11 cellular contexts compared by ENCODE assay signal in the genomic region with DNA sequence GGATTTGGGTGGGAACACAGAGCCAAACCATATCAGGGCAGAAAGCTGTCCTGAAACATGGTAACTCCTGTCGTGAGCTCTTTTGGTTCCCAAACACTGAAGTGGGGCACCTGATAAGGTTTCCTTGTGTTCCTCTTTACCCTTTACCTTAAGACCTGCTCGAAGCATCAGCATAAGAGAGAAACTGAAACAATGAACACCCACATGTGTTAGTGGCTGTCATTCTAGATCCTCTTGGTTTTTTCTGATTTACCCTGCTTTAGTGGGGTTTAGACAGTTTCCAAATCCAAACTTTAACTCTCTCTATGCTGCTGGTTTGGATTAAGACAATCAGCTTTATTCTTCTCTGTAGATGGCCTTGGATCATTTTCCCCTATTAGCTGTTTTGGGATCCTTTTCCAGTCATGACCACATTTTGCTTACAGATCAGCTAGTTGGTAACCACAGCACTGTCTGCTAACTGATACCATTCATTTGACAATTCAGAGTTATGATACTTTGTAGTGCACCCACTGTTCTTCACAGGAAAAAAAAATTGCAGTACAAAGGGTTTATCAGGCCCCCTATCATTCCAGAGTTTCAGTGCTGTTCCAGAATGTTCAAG. TPM values are rescaled to one million over a fixed set of nuclear protein-coding genes. Genes with fewer than 3 reads are reported as not detected.
DNase-seq lines count a peak whose midpoint lies in the region; ATAC-seq lines count a peak whose summit lies in the region.
"Had no signal": no experiment of that assay in that cellular context is flagged by ENCODE, and none has a peak within 500 bp of the region (broad histone marks: within the 10 kb centered on the region; RNA-seq: fewer than 3 reads in every experiment).

No MANE protein-coding gene starts in this region.

- H3K27ac Mint-ChIP-seq in stimulated activated memory B cell treated with anti-CD40 and anti-IgM and Interleukin-4, amounts not matched to agents 10 μg/mL and 1 μg/mL and 100 μg/mL, for 72 hours, result peak overlapping the region; percentile 85

- DNase-seq in activated T-cell treated with anti-CD3 and anti-CD28 coated beads, Interleukin-2, amount 50 U/mL, for 4 hours, result no peak
- DNase-seq in activated T-cell treated with anti-CD3 and anti-CD28 coated beads, Interleukin-2, amount 50 U/mL, for 1 hour, result no peak
- DNase-seq in dedifferentiated amniotic fluid mesenchymal stem cell (ENCODE audit: extremely low spot score) (no peak), NCI-H1694 treated with DMSO at 0.1 percent for 48 hours (lab: John Stamatoyannopoulos, UW) (no peak), mucosa of gallbladder (ENCODE audit: low spot score) (no peak)
- DNase-seq: nucleus accumbens, WERI-Rb-1 had no signal

- peaks cover 14% of the 10 kb centered on the region for H3K4me1 Mint-ChIP-seq in activated T-cell treated with anti-CD3 and anti-CD28 coated beads, Interleukin-2, amount 50 U/mL, for 4 hours (ENCODE audit: low read depth)
- H3K4me1 Mint-ChIP-seq in stimulated activated memory B cell treated with anti-CD40 and anti-IgM and Interleukin-4, amounts not matched to agents 10 μg/mL and 1 μg/mL and 100 μg/mL, for 72 hours, result peaks cover 30% of the 10 kb centered on the region

- no peak overlapping the region for H3K4me3 Mint-ChIP-seq in activated T-cell treated with anti-CD3 and anti-CD28 coated beads, Interleukin-2, amount 50 U/mL, for 4 hours
- H3K4me3 Mint-ChIP-seq in stimulated activated memory B cell treated with anti-CD40 and anti-IgM and Interleukin-4, amounts not matched to agents 10 μg/mL and 1 μg/mL and 100 μg/mL, for 72 hours, result peak overlapping the region; percentile 42

- peaks cover 3% of the 10 kb centered on the region for H3K27me3 Mint-ChIP-seq in activated T-cell treated with anti-CD3 and anti-CD28 coated beads, Interleukin-2, amount 50 U/mL, for 4 hours (ENCODE audit: low read depth)
- no peaks in the 10 kb centered on the region for H3K27me3 Mint-ChIP-seq in stimulated activated memory B cell treated with anti-CD40 and anti-IgM and Interleukin-4, amounts not matched to agents 10 μg/mL and 1 μg/mL and 100 μg/mL, for 72 hours

- H3K36me3 Mint-ChIP-seq in activated T-cell treated with anti-CD3 and anti-CD28 coated beads, Interleukin-2, amount 50 U/mL, for 4 hours (ENCODE audit: insufficient read depth), result peaks cover 3% of the 10 kb centered on the region
- peaks cover 22% of the 10 kb centered on the region for H3K36me3 Mint-ChIP-seq in stimulated activated memory B cell treated with anti-CD40 and anti-IgM and Interleukin-4, amounts not matched to agents 10 μg/mL and 1 μg/mL and 100 μg/mL, for 72 hours

- peak; percentile 81 to 83 for ATAC-seq in activated T-cell treated with anti-CD3 and anti-CD28 coated beads, Interleukin-2, amount 50 U/mL, for 4 hours
- peak; percentile 47 for ATAC-seq in HG02588 (IDR thresholded peaks at IDR 0.05; ENCODE audit: unreplicated experiment)
- ATAC-seq in HG03469 (IDR thresholded peaks at IDR 0.05; ENCODE audit: unreplicated experiment), result peak; percentile 51
- peak; percentile 82 for ATAC-seq in stimulated activated memory B cell treated with anti-CD40 and anti-IgM and Interleukin-4, amounts not matched to agents 10 μg/mL and 1 μg/mL and 100 μg/mL, for 72 hours
- ATAC-seq: HCT116 had no signal

- peaks cover 28% of the 10 kb centered on the region for H3K9me3 Mint-ChIP-seq in activated T-cell treated with anti-CD3 and anti-CD28 coated beads, Interleukin-2, amount 50 U/mL, for 4 hours
- H3K9me3 Mint-ChIP-seq in stimulated activated memory B cell treated with anti-CD40 and anti-IgM and Interleukin-4, amounts not matched to agents 10 μg/mL and 1 μg/mL and 100 μg/mL, for 72 hours, result peaks cover 25% of the 10 kb centered on the region

RNA-seq across cellular contexts. Expression of gene MNDA, which starts 1.0 kb away (rescaled TPM):
- total RNA-seq in activated T-cell treated with anti-CD3 and anti-CD28 coated beads, Interleukin-2, amount 50 U/mL, for 4 hours, result under 1 TPM in 1 of 3 donors, not detected in 2; 0.13 TPM
- total RNA-seq in mucosa of gallbladder, result 3.8 TPM

RNA-seq across cellular contexts. Expression of gene OR6N2, which starts 49.2 kb away (rescaled TPM):
- not detected for total RNA-seq in activated T-cell treated with anti-CD3 and anti-CD28 coated beads, Interleukin-2, amount 50 U/mL, for 4 hours
- not detected for total RNA-seq in mucosa of gallbladder

RNA-seq across cellular contexts. Expression of gene OR6N1, which starts 58.2 kb away (rescaled TPM):
- total RNA-seq in activated T-cell treated with anti-CD3 and anti-CD28 coated beads, Interleukin-2, amount 50 U/mL, for 4 hours, result not detected
- not detected for total RNA-seq in mucosa of gallbladder
